30 cellular contexts compared by ENCODE assay signal in the genomic region with DNA sequence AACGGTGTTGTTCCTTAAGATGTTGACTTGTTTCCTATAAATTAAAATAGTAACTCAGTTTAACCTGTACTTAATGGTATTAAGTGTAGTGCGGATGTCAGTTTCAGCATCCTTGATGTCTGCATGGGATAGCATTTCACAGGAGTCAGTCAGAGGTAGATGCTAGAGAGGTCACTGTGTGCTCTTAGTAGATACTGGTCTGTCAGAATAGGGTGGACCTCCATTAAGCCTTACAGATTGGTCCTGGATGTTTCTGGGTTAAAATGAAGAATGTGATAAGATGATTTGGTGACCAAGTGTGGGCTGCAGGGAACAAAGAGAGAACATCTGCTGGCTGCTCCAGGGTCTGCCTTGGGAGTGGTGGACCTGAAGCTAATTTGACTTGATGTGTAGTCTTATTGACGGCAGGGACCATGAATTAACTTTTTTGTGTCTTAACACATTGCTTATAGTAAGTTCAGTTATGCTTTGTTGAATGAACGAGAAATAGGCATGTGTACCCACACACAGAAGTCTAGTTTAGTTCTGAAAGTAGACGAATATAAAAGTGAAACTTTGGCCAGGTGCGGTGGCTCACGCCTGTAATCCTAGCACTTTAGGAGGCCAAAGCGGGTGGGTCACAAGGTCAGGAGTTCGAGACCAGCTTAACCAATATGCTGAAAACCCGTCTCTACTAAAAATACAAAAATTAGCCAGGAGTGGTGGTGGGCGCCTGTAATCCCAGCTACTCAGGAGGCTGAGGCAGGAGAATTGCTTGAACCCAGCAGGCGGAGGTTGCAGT. TPM values are rescaled to one million over a fixed set of nuclear protein-coding genes. Genes with fewer than 3 reads are reported as not detected.
DNase-seq lines count a peak whose midpoint lies in the region; ATAC-seq and TF ChIP-seq lines count a peak whose summit lies in the region.
"Had no signal": no experiment of that assay in that cellular context is flagged by ENCODE, and none has a peak within 500 bp of the region (broad histone marks: within the 10 kb centered on the region; RNA-seq: fewer than 3 reads in every experiment).

No MANE protein-coding gene starts in this region.

- peaks cover 3% of the 10 kb centered on the region for H3K27me3 Mint-ChIP-seq in endothelial cell (ENCODE audit: unreplicated experiment)
- H3K27me3 Mint-ChIP-seq: activated CD4-positive, alpha-beta T cell treated with anti-CD3 and anti-CD28 coated beads, Interleukin-2, amount 10 ng/mL, durations not matched to agents 7 days and 5 days; activated T-helper 17 cell treated with anti-CD3 and anti-CD28 coated beads, Interleukin-2, amount 50 U/mL, for 72 hours; stimulated activated naive CD8-positive, alpha-beta T cell treated with anti-CD3 and anti-CD28 coated beads, Interleukin-15, amount 100 ng/mL, for 72 hours had no signal

- no peak for TF ChIP-seq CTCF in GM12865 (IDR thresholded peaks at IDR 0.05; ENCODE audit: insufficient read depth, low read depth, low read length, missing control alignments)
- no peak for TF ChIP-seq CTCF in MM.1S (IDR thresholded peaks at IDR 0.05; ENCODE audit: low read length)
- no peak for TF ChIP-seq CTCF in endothelial cell (IDR thresholded peaks at IDR 0.05; ENCODE audit: unreplicated experiment)

- peak; percentile 81 for DNase-seq in GM12865 (ENCODE audit: low read depth)
- peak; percentile 93 for DNase-seq in MM.1S
- no peak for DNase-seq in endothelial cell (ENCODE audit: low spot score)
- no peak for DNase-seq in activated gamma-delta T cell (lab: John Stamatoyannopoulos, UW)
- no peak for DNase-seq in NCI-H774 (lab: John Stamatoyannopoulos, UW)
- DNase-seq: activated CD4-positive, alpha-beta T cell treated with anti-CD3 and anti-CD28 coated beads, Interleukin-2, amount 10 ng/mL, durations not matched to agents 7 days and 5 days; body of pancreas; Calu3; EL; erythroblast; GM23248; heart right ventricle; NCI-H1694; NCI-H2171 treated with DMSO at 0.1 percent for 48 hours; NCI-H524; posterior cingulate gyrus; stimulated activated naive CD8-positive, alpha-beta T cell treated with anti-CD3 and anti-CD28 coated beads, Interleukin-15, amount 100 ng/mL, for 72 hours; thyroid gland had no signal

- H3K9me3 Mint-ChIP-seq in endothelial cell (ENCODE audit: unreplicated experiment), result no peaks in the 10 kb centered on the region
- H3K9me3 Mint-ChIP-seq: activated CD4-positive, alpha-beta T cell treated with anti-CD3 and anti-CD28 coated beads, Interleukin-2, amount 10 ng/mL, durations not matched to agents 7 days and 5 days; activated T-helper 17 cell treated with anti-CD3 and anti-CD28 coated beads, Interleukin-2, amount 50 U/mL, for 72 hours; CD14-positive monocyte; neural progenitor cell; stimulated activated naive CD8-positive, alpha-beta T cell treated with anti-CD3 and anti-CD28 coated beads, Interleukin-15, amount 100 ng/mL, for 72 hours; T-helper 2 cell treated with Interferon-gamma antibody and Interleukin-4, amounts not matched to agents 5 μg/mL and 100 μg/mL, for 36 hours had no signal

- peaks cover 28% of the 10 kb centered on the region for H3K4me1 ChIP-seq in MM.1S (ENCODE audit: low read length)
- H3K4me1 ChIP-seq: neural progenitor cell, thyroid gland had no signal

- H3K27ac Mint-ChIP-seq in endothelial cell (ENCODE audit: unreplicated experiment), result peak overlapping the region; percentile 15
- H3K27ac Mint-ChIP-seq: activated T-helper 17 cell treated with anti-CD3 and anti-CD28 coated beads, Interleukin-2, amount 50 U/mL, for 72 hours; neural progenitor cell; T-helper 2 cell treated with Interferon-gamma antibody and Interleukin-4, amounts not matched to agents 5 μg/mL and 100 μg/mL, for 36 hours had no signal

- no peaks in the 10 kb centered on the region for H4K20me1 ChIP-seq in MM.1S (ENCODE audit: insufficient read depth, low read length)

- H3K36me3 Mint-ChIP-seq in endothelial cell (ENCODE audit: low read depth, unreplicated experiment), result peaks cover 30% of the 10 kb centered on the region

- no peaks in the 10 kb centered on the region for H3K9me3 ChIP-seq in MM.1S (replicated peaks; ENCODE audit: insufficient read depth, low read length)
- H3K9me3 ChIP-seq: body of pancreas, heart right ventricle, thyroid gland had no signal

- peak overlapping the region; percentile 62 for H3K4me2 ChIP-seq in MM.1S (ENCODE audit: low read depth, low read length)
- H3K4me2 ChIP-seq: neural progenitor cell had no signal

- no peaks in the 10 kb centered on the region; the same call in 1 of the 2 replicates for H3K36me3 ChIP-seq in MM.1S (replicated peaks; ENCODE audit: insufficient read depth, low read length)

- no peaks in the 10 kb centered on the region; the same call in 1 of the 2 replicates for H3K79me2 ChIP-seq in MM.1S (ENCODE audit: low read length)

- H3K4me3 ChIP-seq in GM12865 (ENCODE audit: low read depth, low read length), result no peak overlapping the region; the same call in 1 of the 2 replicates
- peak overlapping the region; percentile 13 for H3K4me3 ChIP-seq in MM.1S (ENCODE audit: low read length)
- H3K4me3 ChIP-seq: body of pancreas, GM23248, heart right ventricle, K562, lung, neural progenitor cell, thyroid gland had no signal

- peak overlapping the region; percentile 82 for H3K27ac ChIP-seq in MM.1S (ENCODE audit: low read length)
- H3K27ac ChIP-seq: body of pancreas, GM23248, heart right ventricle, neural progenitor cell, thyroid gland, VCaP had no signal

- H3K4me3 Mint-ChIP-seq in endothelial cell (ENCODE audit: unreplicated experiment), result no peak overlapping the region
- H3K4me3 Mint-ChIP-seq: activated CD4-positive, alpha-beta T cell treated with anti-CD3 and anti-CD28 coated beads, Interleukin-2, amount 10 ng/mL, durations not matched to agents 7 days and 5 days; activated T-helper 17 cell treated with anti-CD3 and anti-CD28 coated beads, Interleukin-2, amount 50 U/mL, for 72 hours; CD14-positive monocyte; neural progenitor cell; stimulated activated naive CD8-positive, alpha-beta T cell treated with anti-CD3 and anti-CD28 coated beads, Interleukin-15, amount 100 ng/mL, for 72 hours; T-helper 2 cell treated with Interferon-gamma antibody and Interleukin-4, amounts not matched to agents 5 μg/mL and 100 μg/mL, for 36 hours had no signal

- peaks cover 17% of the 10 kb centered on the region for H3K4me1 Mint-ChIP-seq in endothelial cell (ENCODE audit: unreplicated experiment)
- H3K4me1 Mint-ChIP-seq: neural progenitor cell had no signal

- no peaks in the 10 kb centered on the region for H3K9me2 ChIP-seq in MM.1S (replicated peaks; ENCODE audit: insufficient read depth, low read length)

- H2AFZ ChIP-seq in MM.1S (ENCODE audit: low read length), result no peak overlapping the region
- H2AFZ ChIP-seq: GM23248, neural progenitor cell had no signal

- peak overlapping the region; percentile 26 for H3K9ac ChIP-seq in MM.1S (ENCODE audit: low read length)
- H3K9ac ChIP-seq: GM23248, neural progenitor cell had no signal

- ATAC-seq in GM18867 (IDR thresholded peaks at IDR 0.05; ENCODE audit: unreplicated experiment), result peak; percentile 68
- ATAC-seq in GM21723 (IDR thresholded peaks at IDR 0.05; ENCODE audit: unreplicated experiment), result no peak
- ATAC-seq in HG03565 (IDR thresholded peaks at IDR 0.05; ENCODE audit: unreplicated experiment), result no peak
- ATAC-seq: activated T-helper 17 cell treated with anti-CD3 and anti-CD28 coated beads, Interleukin-2, amount 50 U/mL, for 72 hours; body of pancreas; heart right ventricle; K562; sciatic nerve; SK-N-SH treated with all-trans-retinoic acid at 6 μM for 48 hours; stimulated activated naive CD8-positive, alpha-beta T cell treated with anti-CD3 and anti-CD28 coated beads, Interleukin-15, amount 100 ng/mL, for 72 hours had no signal

- H3F3A ChIP-seq in MM.1S (ENCODE audit: insufficient read depth, low read length), result peaks cover 28% of the 10 kb centered on the region

- no peaks in the 10 kb centered on the region for H3K27me3 ChIP-seq in MM.1S (replicated peaks; ENCODE audit: insufficient read depth, low read length)
- H3K27me3 ChIP-seq: body of pancreas, heart right ventricle, neural progenitor cell, thyroid gland had no signal

RNA-seq across cellular contexts. Expression of gene RAB24, which starts 12.5 kb away (rescaled TPM):
- 15.9 TPM for total RNA-seq in endothelial cell (ENCODE audit: unreplicated experiment)

RNA-seq across cellular contexts. Expression of gene PRELID1, which starts 12.6 kb away (rescaled TPM):
- 198 TPM for total RNA-seq in endothelial cell (ENCODE audit: unreplicated experiment)

RNA-seq across cellular contexts. Expression of gene MXD3, which starts 20.7 kb away (rescaled TPM):
- 6.4 TPM for total RNA-seq in endothelial cell (ENCODE audit: unreplicated experiment)

Comparison
In these comparisons a context has a peak if more than half of its experiments do, and no peak if none do; other contexts are left out.
1. DNase-seq: peak in GM12865 (single experiment) and MM.1S (single experiment); none in endothelial cell (single experiment), activated gamma-delta T cell (single experiment) and NCI-H774 (single experiment).